Comparison of ENCODE assay signal across 12 cellular contexts in genomic region chr17:73420897-73421296, GRCh38.
DNase-seq lines count a peak whose midpoint lies in the region; ATAC-seq, FAIRE-seq and TF ChIP-seq lines count a peak whose summit lies in the region.
"Had no signal": no experiment of that assay in that cellular context is flagged by ENCODE, and none has a peak within 500 bp of the region (broad histone marks: within the 10 kb centered on the region; RNA-seq: fewer than 3 reads in every experiment).

No MANE protein-coding gene starts in this region.

- H3K27me3 ChIP-seq in K562 (ENCODE audit: control insufficient read depth in 2 of 2, insufficient read depth in 2 of 2, low read length in 2 of 2) (peaks cover 28 to 65% of the 10 kb centered on the region in 2 experiments), osteoblast (ENCODE audit: insufficient read depth, low read length) (no peaks in the 10 kb centered on the region)

- in situ Hi-C loops in K562 (cut with MboI), result no loop called here

- peak; percentile 56 for FAIRE-seq in K562 (lab: Jason Lieb, UNC)
- FAIRE-seq: GM12891 had no signal

- no TSS peak for BruUV-seq in K562 (replicated peaks; lab: Mats Ljungman, UMichigan)

- no peaks in the 10 kb centered on the region for H3K4me1 ChIP-seq in K562 (replicated peaks in 1 of 2; ENCODE audit: control insufficient read depth in 2 of 2, insufficient read depth in 2 of 2, low read length in 2 of 2)
- H3K4me1 ChIP-seq in osteoblast (ENCODE audit: insufficient read depth, low read length), result no peaks in the 10 kb centered on the region
- no peaks in the 10 kb centered on the region for H3K4me1 ChIP-seq in mucosa of descending colon (ENCODE audit: low read depth)
- H3K4me1 ChIP-seq: left ventricle myocardium inferior had no signal

- intact Hi-C loops in K562 (cut with micrococcal nuclease), result loop anchor here (10.0 kb wide), 2 partner anchors 124 to 364 kb away; no protein-coding TSS in a partner anchor
- intact Hi-C loops in mucosa of descending colon (cut with DNase I, micrococcal nuclease), result no loop called here

- no peak for DNase-seq in GM12864 (ENCODE audit: low read depth)
- peak; percentile 41 for DNase-seq in NB4 (ENCODE audit: low read depth)
- peak; percentile 29 to 42 (median 33) for DNase-seq in K562 (ENCODE audit: extremely low read depth in 1 of 4, low spot score in 3 of 4)
- peak; percentile 62 for DNase-seq in osteoblast (ENCODE audit: insufficient read length, low spot score, missing footprints)
- DNase-seq in mucosa of descending colon, result no peak
- DNase-seq in stimulated activated CD8-positive, alpha-beta memory T cell treated with anti-CD3 and anti-CD28 coated beads, Interleukin-4, amount 100 ng/mL, for 48 hours, result no peak
- DNase-seq: activated CD8-positive, alpha-beta memory T cell treated with anti-CD3 and anti-CD28 coated beads, Interleukin-2, amount 50 U/mL, for 48 hours; left ventricle myocardium inferior; stimulated activated naive CD4-positive, alpha-beta T cell treated with Interleukin-2 at 50 U/mL for 16 hours had no signal

- WGBS in K562 (ENCODE audit: insufficient coverage, low coverage, missing lambda C conversion rate), result 12% methylated on average over 9 of the region's 9 CpGs

- H3K9me1 ChIP-seq in K562 (ENCODE audit: control insufficient read depth, insufficient read depth, low read length), result no peaks in the 10 kb centered on the region

- no peak overlapping the region for H3K27ac ChIP-seq in K562 (ENCODE audit: extremely low read depth, low read depth, low read length)
- no peak overlapping the region for H3K27ac ChIP-seq in osteoblast (ENCODE audit: low read depth, low read length)
- H3K27ac ChIP-seq: left ventricle myocardium inferior had no signal

- H2AFZ ChIP-seq in K562 (ENCODE audit: low read depth, low read length), result no peak overlapping the region
- H2AFZ ChIP-seq in osteoblast (ENCODE audit: low read length), result no peak overlapping the region

- no peaks in the 10 kb centered on the region for H3K36me3 ChIP-seq in K562 (ENCODE audit: control insufficient read depth, insufficient read depth, low read length)
- H3K36me3 ChIP-seq in osteoblast (ENCODE audit: insufficient read depth, low read length), result no peaks in the 10 kb centered on the region
- H3K36me3 ChIP-seq in mucosa of descending colon (ENCODE audit: low read depth), result no peaks in the 10 kb centered on the region
- H3K36me3 ChIP-seq: left ventricle myocardium inferior had no signal

- ATAC-seq in K562 (peak; percentile 87), HG03342 (IDR thresholded peaks at IDR 0.05; ENCODE audit: unreplicated experiment) (no peak), GM21619 (IDR thresholded peaks at IDR 0.05; ENCODE audit: unreplicated experiment) (no peak), mucosa of descending colon (no peak)

- no peak for TF ChIP-seq EP300 in K562 (IDR thresholded peaks at IDR 0.05; ENCODE audit: low read length)

- H3K4me3 ChIP-seq in GM12864 (ENCODE audit: low read depth, low read length), result no peak overlapping the region
- no peak overlapping the region for H3K4me3 ChIP-seq in NB4 (ENCODE audit: low read depth, low read length)
- H3K4me3 ChIP-seq in K562, result no peak overlapping the region
- no peak overlapping the region for H3K4me3 ChIP-seq in osteoblast (ENCODE audit: insufficient read depth, low read length)
- no peak overlapping the region for H3K4me3 ChIP-seq in mucosa of descending colon
- H3K4me3 ChIP-seq: left ventricle myocardium inferior had no signal

- H4K20me1 ChIP-seq in K562 (replicated peaks; ENCODE audit: control insufficient read depth, insufficient read depth, low read length) (no peaks in the 10 kb centered on the region), osteoblast (ENCODE audit: insufficient read depth, low read length) (no peaks in the 10 kb centered on the region)

- H3K4me2 ChIP-seq in K562 (ENCODE audit: insufficient read depth, low read length) (no peak overlapping the region), osteoblast (ENCODE audit: insufficient read depth, low read length) (no peak overlapping the region)

- TF ChIP-seq CTCF in GM12864 (IDR thresholded peaks at IDR 0.05; ENCODE audit: low read depth, low read length, missing control alignments) (peak; percentile 38), NB4 (IDR thresholded peaks at IDR 0.05; ENCODE audit: low read depth, low read length) (peak; percentile 24), K562 (IDR thresholded peaks at IDR 0.05 in 2 of 3, conservative IDR thresholded peaks at IDR 0.05 in 1 of 3; ENCODE audit: insufficient read depth in 2 of 3, low read depth in 1 of 3, low read length in 3 of 3) (peak; percentile 32 to 44 (median 36); a peak in 4 of 6 replicates), osteoblast (IDR thresholded peaks at IDR 0.05; ENCODE audit: extremely low read depth, low read depth, low read length) (peak; percentile 27), mucosa of descending colon (IDR thresholded peaks at IDR 0.05) (no peak)

- peak in 1 of 2 experiments; percentile 37; a peak in 1 of 4 replicates for TF ChIP-seq RAD21 in K562 (CRISPR knock-in tag; conservative IDR thresholded peaks at IDR 0.05 in 1 of 2, IDR thresholded peaks at IDR 0.05 in 1 of 2)

- H3K79me2 ChIP-seq in K562 (ENCODE audit: control insufficient read depth, insufficient read depth, low read length), result no peaks in the 10 kb centered on the region
- no peaks in the 10 kb centered on the region for H3K79me2 ChIP-seq in osteoblast (ENCODE audit: insufficient read depth, low read length)

- TF ChIP-seq POLR2A in NB4 (IDR thresholded peaks at IDR 0.05; ENCODE audit: extremely low read depth, insufficient read length), result no peak
- TF ChIP-seq POLR2A in K562 (conservative IDR thresholded peaks at IDR 0.05), result no peak

- CTCF ChIA-PET in K562 (lab: Yijun Ruan, JAX; ENCODE audit: low intra/inter-chr PET ratio), result no interaction called here

- POLR2A ChIA-PET in K562 (lab: Yijun Ruan, JAX), result interaction anchor here (1.0 to 2.2 kb wide), 2 partner anchors 10 kb away, joined by 5 to 14 read pairs; no protein-coding TSS in a partner anchor

- H3K9me3 ChIP-seq in K562 (replicated peaks; ENCODE audit: control insufficient read depth, insufficient read depth, low read depth, low read length) (no peaks in the 10 kb centered on the region), osteoblast (ENCODE audit: low read depth, low read length) (no peaks in the 10 kb centered on the region), mucosa of descending colon (no peaks in the 10 kb centered on the region)
- H3K9me3 ChIP-seq: left ventricle myocardium inferior had no signal

- no peak overlapping the region for H3K9ac ChIP-seq in K562 (ENCODE audit: insufficient read depth in 1 of 2, low read depth in 2 of 2, low read length in 2 of 2)

TF ChIP-seq in K562, 482 proteins besides CTCF, POLR2A, EP300 and RAD21:
- 0 out of 2 replicates have a peak, but pooled peaks have one; percentile 15 for TF ChIP-seq SMC3 (conservative IDR thresholded peaks at IDR 0.05; ENCODE audit: insufficient read depth, low read depth, low read length)
- no peak for TF ChIP-seq CHD2 (IDR thresholded peaks at IDR 0.05; ENCODE audit: low read depth, low read length)
TF ChIP-seq in K562: peak in this region for 1.

Comparison
In these comparisons a context has a peak if more than half of its experiments do, and no peak if none do; other contexts are left out.
1. DNase-seq: peak in NB4 (single experiment), K562 (4 of 4) and osteoblast (single experiment); none in GM12864 (single experiment), mucosa of descending colon (0 of 3) and stimulated activated CD8-positive, alpha-beta memory T cell treated with anti-CD3 and anti-CD28 coated beads, Interleukin-4, amount 100 ng/mL, for 48 hours (single experiment).